In genomic region chr10:111837985-111838384, GRCh38 we compare ENCODE assay signal across 1 cellular context.
TF ChIP-seq lines count a peak whose summit lies in the region.

No MANE protein-coding gene starts in this region.

TF ChIP-seq in H1, 55 proteins besides CTCF, POLR2A, EP300 and RAD21 (continued from another document):
- TF ChIP-seq KDM1A (IDR thresholded peaks at IDR 0.05; ENCODE audit: borderline replicate concordance, low read length), result 0 out of 2 replicates have a peak, but pooled peaks have one; percentile 46
- no peak for TF ChIP-seq ZNF274 (IDR thresholded peaks at IDR 0.05; ENCODE audit: borderline replicate concordance, extremely low read depth, low read length)
- TF ChIP-seq CHD7 (IDR thresholded peaks at IDR 0.05; ENCODE audit: insufficient replicate concordance, low read length), result no peak
- TF ChIP-seq CHD2 (IDR thresholded peaks at IDR 0.05; ENCODE audit: low read length), result no peak
TF ChIP-seq in H1: peak in this region for 4.
